Comparison of ENCODE assay signal across 18 cellular contexts in the genomic region with DNA sequence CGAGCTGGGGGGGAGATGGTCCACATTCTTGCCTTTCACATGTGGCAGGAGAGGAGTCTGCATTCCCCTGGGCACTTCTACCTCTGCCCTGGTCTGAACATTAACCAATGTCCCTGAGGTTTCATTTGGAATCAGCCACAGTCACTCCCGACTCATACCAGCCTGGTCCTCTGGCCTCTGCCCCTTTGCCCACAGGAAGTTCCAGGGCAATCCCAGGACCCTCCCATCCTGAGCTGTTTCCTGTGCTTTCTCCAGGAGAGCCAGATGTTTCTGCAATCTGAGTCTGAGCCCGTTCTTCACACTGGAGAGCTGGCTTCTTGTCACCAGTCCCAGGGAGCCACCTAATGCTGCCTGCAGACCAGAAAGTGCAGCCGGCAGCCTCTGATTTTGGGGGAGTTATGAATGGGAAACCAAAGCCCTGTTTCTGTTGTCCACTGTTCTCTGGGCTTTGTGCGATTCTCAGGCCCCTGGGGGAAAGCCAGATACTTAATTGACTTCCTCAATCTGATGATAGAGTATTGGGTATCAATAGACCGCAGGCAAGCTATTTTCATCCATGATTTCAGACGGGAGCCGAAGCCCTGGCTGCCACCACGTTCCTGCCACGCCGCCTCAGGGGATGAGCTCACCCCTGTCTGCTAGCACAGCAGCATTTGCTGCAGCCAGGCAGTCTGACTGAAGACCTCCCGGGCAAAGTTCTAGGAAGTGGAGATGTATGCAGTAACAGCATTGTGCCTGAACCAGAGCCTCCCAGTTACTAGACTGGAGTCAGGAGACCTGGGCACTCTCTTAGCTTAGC.
A peak's percentile ranks its signal among the peaks of the same experiment; 100 is the strongest.
DNase-seq lines count a peak whose midpoint lies in the region; ATAC-seq, FAIRE-seq and TF ChIP-seq lines count a peak whose summit lies in the region.
"Had no signal": no experiment of that assay in that cellular context is flagged by ENCODE, and none has a peak within 500 bp of the region (broad histone marks: within the 10 kb centered on the region; RNA-seq: fewer than 3 reads in every experiment).

No MANE protein-coding gene starts in this region.

- peaks cover 37 to 40% of the 10 kb centered on the region in 2 experiments for H3K27me3 ChIP-seq in mesenchymal stem cell (ENCODE audit: control insufficient read depth in 1 of 2, insufficient read depth in 1 of 2, low read length in 2 of 2)

- H4K8ac ChIP-seq in mesenchymal stem cell (ENCODE audit: low read length), result no peak overlapping the region

- H3K9ac ChIP-seq in mesenchymal stem cell (ENCODE audit: low read length), result peak overlapping the region; percentile 40

- H3K36me3 ChIP-seq in mesenchymal stem cell (ENCODE audit: control insufficient read depth in 1 of 2, insufficient read depth in 2 of 2, low read depth in 1 of 2, low read length in 2 of 2), result no peaks in the 10 kb centered on the region

- no peak overlapping the region for H4K91ac ChIP-seq in mesenchymal stem cell (ENCODE audit: low read length)

- no peak overlapping the region for H2BK5ac ChIP-seq in mesenchymal stem cell (ENCODE audit: low read depth, low read length, poor library complexity, severe bottlenecking)

- H2BK15ac ChIP-seq in mesenchymal stem cell (ENCODE audit: low read depth, poor library complexity, severe bottlenecking), result no peak overlapping the region

- no peaks in the 10 kb centered on the region for H3K79me1 ChIP-seq in mesenchymal stem cell (replicated peaks; ENCODE audit: low read length, poor library complexity, severe bottlenecking)

- H2BK12ac ChIP-seq in mesenchymal stem cell (ENCODE audit: low read length in 2 of 2), result no peak overlapping the region

- H2AK5ac ChIP-seq in mesenchymal stem cell (ENCODE audit: low read length, severe bottlenecking), result no peak overlapping the region

- peak overlapping the region; percentile 30 for H2AFZ ChIP-seq in mesenchymal stem cell (ENCODE audit: low read depth, low read length)

- H3K4me3 ChIP-seq in AG10803 (ENCODE audit: low read length), result no peak overlapping the region
- peak overlapping the region in 1 of 2 experiments; percentile 27 for H3K4me3 ChIP-seq in mesenchymal stem cell (ENCODE audit: insufficient read depth in 1 of 2, low read depth in 1 of 2, low read length in 2 of 2)

- WGBS in mesenchymal stem cell, result 74% methylated on average over 12 of the region's 12 CpGs

- no peak overlapping the region for H2BK120ac ChIP-seq in mesenchymal stem cell (ENCODE audit: low read depth, low read length)

- TF ChIP-seq CTCF in AG10803 (conservative IDR thresholded peaks at IDR 0.05; ENCODE audit: low read length), result no peak

- H3K4me1 ChIP-seq in mesenchymal stem cell (ENCODE audit: control insufficient read depth, insufficient read depth, low read depth, low read length), result peaks cover 10% of the 10 kb centered on the region

- peak overlapping the region in 1 of 2 experiments; percentile 10 for H3K23ac ChIP-seq in mesenchymal stem cell (ENCODE audit: low read length in 2 of 2)

- DNase-seq in AG10803 (ENCODE audit: low read depth) (peak; percentile 15), HTR-8/SVneo (ENCODE audit: insufficient read length, low spot score) (peak; percentile 27), astrocyte of the hippocampus (ENCODE audit: low read depth, low spot score) (peak; percentile 27), mesenchymal stem cell (no peak), 8988T (no peak)
- DNase-seq: activated CD4-positive, alpha-beta T cell treated with anti-CD3 and anti-CD28 coated beads for 1 hour; activated T-cell treated with anti-CD3 and anti-CD28 coated beads for 4 hours; glutamatergic neuron; MM.1S; stimulated activated CD4-positive, alpha-beta T cell treated with anti-CD3 and anti-CD28 coated beads, Interleukin-4, amount 100 ng/mL, for 24 hours; stimulated activated naive B cell treated with anti-CD40 and anti-IgM and Interleukin-4, amounts not matched to agents 10 μg/mL and 1 μg/mL and 100 μg/mL, for 72 hours had no signal

- no peak overlapping the region for H3K18ac ChIP-seq in mesenchymal stem cell (ENCODE audit: low read depth in 1 of 2, low read length in 2 of 2)

- H3K9me3 ChIP-seq in mesenchymal stem cell (ENCODE audit: control insufficient read depth, low read length), result no peaks in the 10 kb centered on the region

- no peak for FAIRE-seq in HTR-8/SVneo (lab: Jason Lieb, UNC)
- FAIRE-seq: keratinocyte, urothelium cell line had no signal

- ATAC-seq in GM19455 (IDR thresholded peaks at IDR 0.05; ENCODE audit: unreplicated experiment), result no peak
- ATAC-seq in GM18870 (IDR thresholded peaks at IDR 0.05; ENCODE audit: unreplicated experiment), result no peak
- no peak for ATAC-seq in GM19324 (IDR thresholded peaks at IDR 0.05; ENCODE audit: low FRiP score, unreplicated experiment)
- ATAC-seq: HCT116; stimulated activated naive B cell treated with anti-CD40 and anti-IgM and Interleukin-4, amounts not matched to agents 10 μg/mL and 1 μg/mL and 100 μg/mL, for 72 hours had no signal

- no peak overlapping the region for H3K4me2 ChIP-seq in mesenchymal stem cell (ENCODE audit: low read length, poor library complexity, severe bottlenecking)

- peak overlapping the region in 1 of 2 experiments; percentile 44 for H3K14ac ChIP-seq in mesenchymal stem cell (ENCODE audit: low read length in 2 of 2)

- no peak overlapping the region for H3K27ac ChIP-seq in mesenchymal stem cell (ENCODE audit: low read length, poor library complexity, severe bottlenecking)
- H3K27ac ChIP-seq: C4-2B had no signal

- H3K4ac ChIP-seq in mesenchymal stem cell (ENCODE audit: low read depth in 1 of 2, low read length in 2 of 2), result no peak overlapping the region

Comparison
In these comparisons a context has a peak if more than half of its experiments do, and no peak if none do; other contexts are left out.
1. DNase-seq: peak in AG10803 (single experiment), HTR-8/SVneo (single experiment) and astrocyte of the hippocampus (single experiment); none in mesenchymal stem cell (single experiment) and 8988T (single experiment).